In the genomic region with DNA sequence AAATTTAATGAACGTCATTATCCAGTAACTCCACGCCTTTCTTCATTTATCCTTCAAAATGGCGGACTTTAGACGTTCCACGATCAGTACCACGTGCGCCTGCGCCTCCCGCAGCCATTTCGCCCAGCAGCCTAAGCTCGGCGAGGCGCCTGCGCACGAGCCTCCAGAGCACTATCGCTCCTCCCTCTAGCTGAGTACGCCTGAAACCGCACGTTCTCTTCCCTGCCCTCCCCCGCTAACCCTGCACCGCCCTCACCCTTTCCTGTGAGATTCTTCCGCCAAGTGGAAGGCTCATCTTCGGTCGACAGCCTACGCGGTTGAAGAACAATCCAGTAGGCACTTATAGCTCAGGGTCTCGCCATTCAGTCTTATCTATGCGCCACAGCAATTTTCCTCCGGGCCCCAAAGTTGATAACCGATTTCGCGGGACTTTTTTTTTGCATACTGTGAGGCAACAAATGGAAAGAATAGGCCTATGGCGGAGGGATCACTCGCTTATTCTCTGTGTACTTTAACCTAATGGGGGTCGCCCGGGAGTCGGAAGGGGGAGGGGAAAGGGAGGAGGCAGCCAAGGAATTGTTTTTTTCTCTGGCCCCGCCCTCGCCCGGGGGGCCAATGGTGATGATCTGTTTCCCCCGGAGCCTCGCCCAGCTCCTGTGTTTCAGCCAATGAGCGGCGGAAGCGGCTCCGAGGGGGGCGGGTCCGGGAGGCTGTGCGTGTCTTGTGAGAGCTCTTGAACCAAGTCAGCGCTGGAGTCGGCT, we compare ENCODE assay signal across 1 cellular context.
TF ChIP-seq lines count a peak whose summit lies in the region.

KDM3A (plus strand) TSS at position 741 of the 761 bp plus-strand sequence. CDS start 677 bp downstream, outside the sequence.

TF ChIP-seq in K562, 482 proteins besides CTCF, POLR2A, EP300 and RAD21 (continued from another document and continues in another):
- TF ChIP-seq ZNF592 (IDR thresholded peaks at IDR 0.05), result peak; percentile 96
- TF ChIP-seq ZNF121 (CRISPR knock-in tag; conservative IDR thresholded peaks at IDR 0.05), result no peak
- TF ChIP-seq, protein P1, sequence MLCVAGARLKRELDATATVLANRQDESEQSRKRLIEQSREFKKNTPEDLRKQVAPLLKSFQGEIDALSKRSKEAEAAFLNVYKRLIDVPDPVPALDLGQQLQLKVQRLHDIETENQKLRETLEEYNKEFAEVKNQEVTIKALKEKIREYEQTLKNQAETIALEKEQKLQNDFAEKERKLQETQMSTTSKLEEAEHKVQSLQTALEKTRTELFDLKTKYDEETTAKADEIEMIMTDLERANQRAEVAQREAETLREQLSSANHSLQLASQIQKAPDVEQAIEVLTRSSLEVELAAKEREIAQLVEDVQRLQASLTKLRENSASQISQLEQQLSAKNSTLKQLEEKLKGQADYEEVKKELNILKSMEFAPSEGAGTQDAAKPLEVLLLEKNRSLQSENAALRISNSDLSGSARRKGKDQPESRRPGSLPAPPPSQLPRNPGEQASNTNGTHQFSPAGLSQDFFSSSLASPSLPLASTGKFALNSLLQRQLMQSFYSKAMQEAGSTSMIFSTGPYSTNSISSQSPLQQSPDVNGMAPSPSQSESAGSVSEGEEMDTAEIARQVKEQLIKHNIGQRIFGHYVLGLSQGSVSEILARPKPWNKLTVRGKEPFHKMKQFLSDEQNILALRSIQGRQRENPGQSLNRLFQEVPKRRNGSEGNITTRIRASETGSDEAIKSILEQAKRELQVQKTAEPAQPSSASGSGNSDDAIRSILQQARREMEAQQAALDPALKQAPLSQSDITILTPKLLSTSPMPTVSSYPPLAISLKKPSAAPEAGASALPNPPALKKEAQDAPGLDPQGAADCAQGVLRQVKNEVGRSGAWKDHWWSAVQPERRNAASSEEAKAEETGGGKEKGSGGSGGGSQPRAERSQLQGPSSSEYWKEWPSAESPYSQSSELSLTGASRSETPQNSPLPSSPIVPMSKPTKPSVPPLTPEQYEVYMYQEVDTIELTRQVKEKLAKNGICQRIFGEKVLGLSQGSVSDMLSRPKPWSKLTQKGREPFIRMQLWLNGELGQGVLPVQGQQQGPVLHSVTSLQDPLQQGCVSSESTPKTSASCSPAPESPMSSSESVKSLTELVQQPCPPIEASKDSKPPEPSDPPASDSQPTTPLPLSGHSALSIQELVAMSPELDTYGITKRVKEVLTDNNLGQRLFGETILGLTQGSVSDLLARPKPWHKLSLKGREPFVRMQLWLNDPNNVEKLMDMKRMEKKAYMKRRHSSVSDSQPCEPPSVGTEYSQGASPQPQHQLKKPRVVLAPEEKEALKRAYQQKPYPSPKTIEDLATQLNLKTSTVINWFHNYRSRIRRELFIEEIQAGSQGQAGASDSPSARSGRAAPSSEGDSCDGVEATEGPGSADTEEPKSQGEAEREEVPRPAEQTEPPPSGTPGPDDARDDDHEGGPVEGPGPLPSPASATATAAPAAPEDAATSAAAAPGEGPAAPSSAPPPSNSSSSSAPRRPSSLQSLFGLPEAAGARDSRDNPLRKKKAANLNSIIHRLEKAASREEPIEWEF (CRISPR knock-in tag; IDR thresholded peaks at IDR 0.05), result no peak
- no peak for TF ChIP-seq SLC30A9 (CRISPR knock-in tag; IDR thresholded peaks at IDR 0.05)
- TF ChIP-seq SIX5 (IDR thresholded peaks at IDR 0.05; ENCODE audit: borderline replicate concordance in 1 of 2, insufficient read depth in 1 of 2, low read depth in 1 of 2, low read length in 2 of 2), result no peak
- no peak for TF ChIP-seq HMG20A (CRISPR knock-in tag; conservative IDR thresholded peaks at IDR 0.05)
- peak; percentile 90 for TF ChIP-seq TOE1 (IDR thresholded peaks at IDR 0.05; ENCODE audit: borderline replicate concordance)
- no peak for TF ChIP-seq TOE1 (CRISPR knock-in tag; IDR thresholded peaks at IDR 0.05; ENCODE audit: borderline replicate concordance, low read depth)
- no peak for TF ChIP-seq KDM2B (CRISPR knock-in tag; IDR thresholded peaks at IDR 0.05)
- TF ChIP-seq HDAC8 (tag; IDR thresholded peaks at IDR 0.05), result no peak
- peak; percentile 97 for TF ChIP-seq RNF2 (IDR thresholded peaks at IDR 0.05)
- peak; percentile 57; the same call in 1 of the 2 replicates for TF ChIP-seq ELF2 (CRISPR knock-in tag; IDR thresholded peaks at IDR 0.05)
- no peak for TF ChIP-seq ATF1 (CRISPR knock-in tag; IDR thresholded peaks at IDR 0.05)
- peak; percentile 96 for TF ChIP-seq ATF1 (tag; IDR thresholded peaks at IDR 0.05)
- peak; percentile 84 for TF ChIP-seq ZNF444 (CRISPR knock-in tag; IDR thresholded peaks at IDR 0.05)
- TF ChIP-seq MBD2 (IDR thresholded peaks at IDR 0.05; ENCODE audit: borderline replicate concordance, low read depth), result peak; percentile 14; the same call in 1 of the 2 replicates
- peak in 1 of 2 experiments; percentile 47; a peak in 1 of 4 replicates for TF ChIP-seq NONO (IDR thresholded peaks at IDR 0.05; ENCODE audit: low read depth in 2 of 2, low read length in 1 of 2)
- TF ChIP-seq NUFIP1 (IDR thresholded peaks at IDR 0.05; ENCODE audit: partially characterized antibody), result peak; percentile 69
- TF ChIP-seq HNRNPK (IDR thresholded peaks at IDR 0.05; ENCODE audit: low read depth, low read length, poor library complexity, severe bottlenecking), result no peak
- peak; percentile 94 for TF ChIP-seq CREB3L1 (IDR thresholded peaks at IDR 0.05; ENCODE audit: borderline replicate concordance, low read depth)
- peak; percentile 78 for TF ChIP-seq IRF9 (tag; IDR thresholded peaks at IDR 0.05)
- TF ChIP-seq ZBTB49 (CRISPR knock-in tag; IDR thresholded peaks at IDR 0.05; ENCODE audit: borderline replicate concordance), result no peak
- 0 out of 2 replicates have a peak, but pooled peaks have one; percentile 80 for TF ChIP-seq ZNF165 (CRISPR knock-in tag; IDR thresholded peaks at IDR 0.05; ENCODE audit: borderline replicate concordance)
- TF ChIP-seq TGIF2 (CRISPR knock-in tag; IDR thresholded peaks at IDR 0.05), result no peak
- peak; percentile 76 to 84; a peak in 3 of 4 replicates for TF ChIP-seq FOXK2 (conservative IDR thresholded peaks at IDR 0.05 in 1 of 2, IDR thresholded peaks at IDR 0.05 in 1 of 2; ENCODE audit: low read depth in 2 of 2)
- peak; percentile 98 for TF ChIP-seq CEBPB (tag; IDR thresholded peaks at IDR 0.05)
- no peak for TF ChIP-seq ZNF507 (tag; conservative IDR thresholded peaks at IDR 0.05)
- peak; percentile 88 to 96 for TF ChIP-seq MAZ (CRISPR knock-in tag; conservative IDR thresholded peaks at IDR 0.05 in 1 of 2, IDR thresholded peaks at IDR 0.05 in 1 of 2)
- TF ChIP-seq, protein P2, sequence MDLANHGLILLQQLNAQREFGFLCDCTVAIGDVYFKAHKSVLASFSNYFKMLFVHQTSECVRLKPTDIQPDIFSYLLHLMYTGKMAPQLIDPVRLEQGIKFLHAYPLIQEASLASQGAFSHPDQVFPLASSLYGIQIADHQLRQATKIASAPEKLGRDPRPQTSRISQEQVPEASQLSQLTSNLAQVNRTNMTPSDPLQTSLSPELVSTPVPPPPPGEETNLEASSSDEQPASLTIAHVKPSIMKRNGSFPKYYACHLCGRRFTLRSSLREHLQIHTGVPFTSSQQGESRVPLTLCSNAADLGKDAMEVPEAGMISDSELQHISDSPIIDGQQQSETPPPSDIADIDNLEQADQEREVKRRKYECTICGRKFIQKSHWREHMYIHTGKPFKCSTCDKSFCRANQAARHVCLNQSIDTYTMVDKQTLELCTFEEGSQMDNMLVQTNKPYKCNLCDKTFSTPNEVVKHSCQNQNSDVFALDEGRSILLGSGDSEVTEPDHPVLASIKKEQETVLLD (IDR thresholded peaks at IDR 0.05), result peak; percentile 97
- TF ChIP-seq, protein P3, sequence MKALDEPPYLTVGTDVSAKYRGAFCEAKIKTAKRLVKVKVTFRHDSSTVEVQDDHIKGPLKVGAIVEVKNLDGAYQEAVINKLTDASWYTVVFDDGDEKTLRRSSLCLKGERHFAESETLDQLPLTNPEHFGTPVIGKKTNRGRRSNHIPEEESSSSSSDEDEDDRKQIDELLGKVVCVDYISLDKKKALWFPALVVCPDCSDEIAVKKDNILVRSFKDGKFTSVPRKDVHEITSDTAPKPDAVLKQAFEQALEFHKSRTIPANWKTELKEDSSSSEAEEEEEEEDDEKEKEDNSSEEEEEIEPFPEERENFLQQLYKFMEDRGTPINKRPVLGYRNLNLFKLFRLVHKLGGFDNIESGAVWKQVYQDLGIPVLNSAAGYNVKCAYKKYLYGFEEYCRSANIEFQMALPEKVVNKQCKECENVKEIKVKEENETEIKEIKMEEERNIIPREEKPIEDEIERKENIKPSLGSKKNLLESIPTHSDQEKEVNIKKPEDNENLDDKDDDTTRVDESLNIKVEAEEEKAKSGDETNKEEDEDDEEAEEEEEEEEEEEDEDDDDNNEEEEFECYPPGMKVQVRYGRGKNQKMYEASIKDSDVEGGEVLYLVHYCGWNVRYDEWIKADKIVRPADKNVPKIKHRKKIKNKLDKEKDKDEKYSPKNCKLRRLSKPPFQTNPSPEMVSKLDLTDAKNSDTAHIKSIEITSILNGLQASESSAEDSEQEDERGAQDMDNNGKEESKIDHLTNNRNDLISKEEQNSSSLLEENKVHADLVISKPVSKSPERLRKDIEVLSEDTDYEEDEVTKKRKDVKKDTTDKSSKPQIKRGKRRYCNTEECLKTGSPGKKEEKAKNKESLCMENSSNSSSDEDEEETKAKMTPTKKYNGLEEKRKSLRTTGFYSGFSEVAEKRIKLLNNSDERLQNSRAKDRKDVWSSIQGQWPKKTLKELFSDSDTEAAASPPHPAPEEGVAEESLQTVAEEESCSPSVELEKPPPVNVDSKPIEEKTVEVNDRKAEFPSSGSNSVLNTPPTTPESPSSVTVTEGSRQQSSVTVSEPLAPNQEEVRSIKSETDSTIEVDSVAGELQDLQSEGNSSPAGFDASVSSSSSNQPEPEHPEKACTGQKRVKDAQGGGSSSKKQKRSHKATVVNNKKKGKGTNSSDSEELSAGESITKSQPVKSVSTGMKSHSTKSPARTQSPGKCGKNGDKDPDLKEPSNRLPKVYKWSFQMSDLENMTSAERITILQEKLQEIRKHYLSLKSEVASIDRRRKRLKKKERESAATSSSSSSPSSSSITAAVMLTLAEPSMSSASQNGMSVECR (CRISPR knock-in tag; IDR thresholded peaks at IDR 0.05), result 0 out of 2 replicates have a peak, but pooled peaks have one; percentile 56
- 0 out of 2 replicates have a peak, but pooled peaks have one; percentile 65 for TF ChIP-seq ZNF695 (CRISPR knock-in tag; IDR thresholded peaks at IDR 0.05)
- TF ChIP-seq, protein P4, sequence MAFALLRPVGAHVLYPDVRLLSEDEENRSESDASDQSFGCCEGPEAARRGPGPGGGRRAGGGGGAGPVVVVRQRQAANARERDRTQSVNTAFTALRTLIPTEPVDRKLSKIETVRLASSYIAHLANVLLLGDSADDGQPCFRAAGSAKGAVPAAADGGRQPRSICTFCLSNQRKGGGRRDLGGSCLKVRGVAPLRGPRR (CRISPR knock-in tag; IDR thresholded peaks at IDR 0.05), result no peak
- TF ChIP-seq SRSF3 (IDR thresholded peaks at IDR 0.05; ENCODE audit: insufficient read depth, low read length), result no peak
- TF ChIP-seq ZNF436 (CRISPR knock-in tag; IDR thresholded peaks at IDR 0.05), result no peak
